Comparison of ENCODE assay signal across 8 cellular contexts in the genomic region with DNA sequence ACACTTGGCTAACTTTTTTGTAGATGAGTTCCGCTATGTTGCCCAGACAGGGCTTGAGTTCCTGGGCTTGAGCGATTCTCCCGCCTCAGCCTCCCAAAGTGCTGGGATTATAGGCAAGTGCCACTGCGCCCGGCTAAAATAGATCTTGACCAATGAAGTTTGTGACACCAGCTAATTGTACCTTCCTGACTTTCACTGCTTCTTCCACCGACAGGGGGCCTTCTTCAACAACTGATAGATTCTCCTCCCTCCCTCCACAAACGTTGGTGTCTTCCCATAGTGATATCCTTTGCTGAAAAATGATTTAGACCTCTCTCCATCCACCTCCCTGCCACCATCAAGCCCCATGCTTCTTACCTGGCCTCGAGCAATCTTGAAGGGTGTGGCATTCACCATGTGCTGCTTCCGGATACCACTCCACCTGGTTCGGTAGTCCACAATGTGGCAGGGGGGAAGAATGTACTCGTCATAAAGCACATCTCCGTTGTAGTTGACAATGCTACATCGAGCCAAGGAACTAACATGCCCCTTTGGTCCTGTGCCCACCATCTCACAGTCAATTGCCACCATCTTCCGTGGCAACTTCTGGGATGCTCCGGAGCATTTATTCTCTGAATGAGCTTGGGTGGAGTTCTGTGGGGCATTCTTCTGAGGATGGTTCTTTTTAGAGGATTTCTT. TPM values are rescaled to one million over a fixed set of nuclear protein-coding genes. Genes with fewer than 3 reads are reported as not detected.
DNase-seq lines count a peak whose midpoint lies in the region; ATAC-seq and TF ChIP-seq lines count a peak whose summit lies in the region.

No MANE protein-coding gene starts in this region.

- H3K9me3 ChIP-seq in SU-DHL-6 (ENCODE audit: insufficient read depth, low read length) (no peaks in the 10 kb centered on the region), colonic mucosa (no peaks in the 10 kb centered on the region), mesodermal cell (ENCODE audit: control insufficient read depth, low read length) (no peaks in the 10 kb centered on the region), vagina (no peaks in the 10 kb centered on the region)

- ATAC-seq in activated CD4-positive, CD25-positive, alpha-beta regulatory T cell treated with anti-CD3 and anti-CD28 coated beads, Interleukin-2, amount 50 U/mL, for 24 hours: no peak
- ATAC-seq in GM21723 (IDR thresholded peaks at IDR 0.05; ENCODE audit: unreplicated experiment): no peak

- H3K27me3 ChIP-seq in SU-DHL-6 (ENCODE audit: low read length): no peaks in the 10 kb centered on the region
- H3K27me3 ChIP-seq in colonic mucosa: no peaks in the 10 kb centered on the region
- no peaks in the 10 kb centered on the region for H3K27me3 ChIP-seq in vagina

- H2AFZ ChIP-seq in SU-DHL-6 (ENCODE audit: low read depth, low read length, severe bottlenecking): no peak overlapping the region

- peak; percentile 40 for DNase-seq in activated CD4-positive, CD25-positive, alpha-beta regulatory T cell treated with anti-CD3 and anti-CD28 coated beads, Interleukin-2, amount 50 U/mL, for 72 hours
- DNase-seq in NAMALWA (ENCODE audit: low spot score) (peak; percentile 92), colonic mucosa (peak; percentile 79), vagina (ENCODE audit: extremely low spot score in 2 of 2) (no peak)

- no peak for TF ChIP-seq POLR2A in vagina (IDR thresholded peaks at IDR 0.05)

- H4K20me1 ChIP-seq in SU-DHL-6 (ENCODE audit: low read depth, low read length): peaks cover 22% of the 10 kb centered on the region

- H3K9me2 ChIP-seq in SU-DHL-6 (replicated peaks; ENCODE audit: insufficient read depth, low read length): no peaks in the 10 kb centered on the region

- 51 to 54% methylated on average over 11 to 12 of the region's 15 CpGs for WGBS in mesodermal cell (ENCODE audit: insufficient coverage in 2 of 2), 2 experiments

- peak overlapping the region; percentile 94 for H3K9ac ChIP-seq in SU-DHL-6 (ENCODE audit: low read length)
- H3K9ac ChIP-seq in colonic mucosa (ENCODE audit: low read depth in 2 of 2, low read length in 2 of 2): peak overlapping the region; percentile 43 to 84

- peaks cover 68% of the 10 kb centered on the region for H3K79me2 ChIP-seq in SU-DHL-6 (ENCODE audit: insufficient read depth, low read length)

- H3K27ac ChIP-seq in SU-DHL-6 (ENCODE audit: low read depth, low read length) (peak overlapping the region; percentile 74), colonic mucosa (no peak overlapping the region), mesodermal cell (ENCODE audit: low read depth, low read length, severe bottlenecking) (no peak overlapping the region), vagina (peak overlapping the region; percentile 99)

- intact Hi-C loops in colonic mucosa (cut with DNase I) (loop anchor here (5.0 kb wide), 1 partner anchor 41 kb away; a partner anchor contains a TSS), vagina (cut with DNase I) (loop anchor here (1.0 to 2.0 kb wide), 2 partner anchors 22 to 37 kb away; a partner anchor contains a TSS)

- H3F3A ChIP-seq in SU-DHL-6 (ENCODE audit: insufficient read depth): peaks cover 20% of the 10 kb centered on the region

- H3K4me2 ChIP-seq in SU-DHL-6 (ENCODE audit: low read depth, low read length, poor library complexity, severe bottlenecking): peak overlapping the region; percentile 80

- H3K4me3 ChIP-seq in SU-DHL-6 (ENCODE audit: insufficient read depth, low read length, poor library complexity, severe bottlenecking) (peak overlapping the region; percentile 90), colonic mucosa (peak overlapping the region; percentile 24), mesodermal cell (ENCODE audit: extremely low read depth, insufficient read depth, low read length, poor library complexity, severe bottlenecking) (peak overlapping the region; percentile 86), vagina (peak overlapping the region; percentile 11 to 37)

- H3K36me3 ChIP-seq in SU-DHL-6 (ENCODE audit: low read length): peaks cover 23% of the 10 kb centered on the region
- H3K36me3 ChIP-seq in colonic mucosa: peaks cover 10% of the 10 kb centered on the region
- H3K36me3 ChIP-seq in mesodermal cell (ENCODE audit: control insufficient read depth, insufficient read depth, low read length): peaks cover 39% of the 10 kb centered on the region
- peaks cover 0 to 22% of the 10 kb centered on the region in 2 donors for H3K36me3 ChIP-seq in vagina

- H3K4me1 ChIP-seq in colonic mucosa: peaks cover 28% of the 10 kb centered on the region
- H3K4me1 ChIP-seq in mesodermal cell (ENCODE audit: control insufficient read depth, insufficient read depth, low read length, poor library complexity, severe bottlenecking): peaks cover 24% of the 10 kb centered on the region
- H3K4me1 ChIP-seq in vagina: peaks cover 59% of the 10 kb centered on the region

- TF ChIP-seq CTCF in SU-DHL-6 (IDR thresholded peaks at IDR 0.05; ENCODE audit: insufficient read depth, low read length, poor library complexity, severe bottlenecking) (peak; percentile 62), colonic mucosa (IDR thresholded peaks at IDR 0.05) (peak; percentile 40), vagina (IDR thresholded peaks at IDR 0.05) (peak in 1 of 3 experiments; percentile 18)

RNA-seq across cellular contexts. Expression of a gene that starts 1.6 kb away (rescaled TPM):
- total RNA-seq in colonic mucosa: 10 to 100 TPM; 31.3 to 51.9 TPM
- 31.7 TPM for polyA plus RNA-seq in mesodermal cell (2013, experiment 1 of 2)
- polyA plus RNA-seq in mesodermal cell (2013, experiment 2 of 2): 24.9 TPM
- total RNA-seq in vagina: 17.7 TPM

RNA-seq across cellular contexts. Expression of a gene that starts 1.9 kb away (rescaled TPM):
- total RNA-seq in colonic mucosa (10 to 100 TPM; 23.4 to 30.0 TPM), vagina (12.8 TPM)
- polyA plus RNA-seq in mesodermal cell (2013, experiment 1 of 2): 31.7 TPM
- 24.1 TPM for polyA plus RNA-seq in mesodermal cell (2013, experiment 2 of 2)

RNA-seq across cellular contexts. Expression of a gene that starts 14.2 kb away (rescaled TPM):
- total RNA-seq in colonic mucosa (10 to 100 TPM; 39.1 to 86.7 TPM), vagina (40.0 TPM)
- polyA plus RNA-seq in mesodermal cell (2013, experiment 1 of 2): 42.2 TPM
- polyA plus RNA-seq in mesodermal cell (2013, experiment 2 of 2): 38.4 TPM

RNA-seq across cellular contexts. Expression of a gene that starts 21.3 kb away (rescaled TPM):
- 1 to 10 TPM; 1.2 to 1.4 TPM for total RNA-seq in colonic mucosa
- 675 TPM for polyA plus RNA-seq in mesodermal cell (2013, experiment 1 of 2)
- 571 TPM for polyA plus RNA-seq in mesodermal cell (2013, experiment 2 of 2)
- total RNA-seq in vagina: 97.7 TPM

RNA-seq across cellular contexts. Expression of a gene that starts 24.8 kb away (rescaled TPM):
- total RNA-seq in colonic mucosa: 100 to 1,000 TPM; 215 to 438 TPM
- polyA plus RNA-seq in mesodermal cell (2013, experiment 1 of 2): 265 TPM
- 248 TPM for polyA plus RNA-seq in mesodermal cell (2013, experiment 2 of 2)
- total RNA-seq in vagina: 154 TPM

Comparison
In these comparisons a context has a peak if more than half of its experiments do, and no peak if none do; other contexts are left out.
1. DNase-seq: peak in activated CD4-positive, CD25-positive, alpha-beta regulatory T cell treated with anti-CD3 and anti-CD28 coated beads, Interleukin-2, amount 50 U/mL, for 72 hours (single experiment), NAMALWA (single experiment) and colonic mucosa (single experiment); none in vagina (0 of 2).
2. H3K27ac ChIP-seq: peak in SU-DHL-6 (single experiment) and vagina (single experiment); none in colonic mucosa (single experiment) and mesodermal cell (single experiment).
3. H3K4me3 ChIP-seq: peak in every context shown above with its lines; median percentile 90 in SU-DHL-6; 86 in mesodermal cell; 24 in colonic mucosa; 24 in vagina.